1 cellular context compared by ENCODE assay signal in genomic region chr6:63565058-63565726, GRCh38.
TF ChIP-seq lines count a peak whose summit lies in the region.

No MANE protein-coding gene starts in this region.

TF ChIP-seq in HepG2, 621 proteins besides CTCF, POLR2A, EP300 and RAD21 (continued from another document and continues in another):
- TF ChIP-seq PPARG (CRISPR knock-in tag; conservative IDR thresholded peaks at IDR 0.05): peak; percentile 82
- TF ChIP-seq ZFP41 (CRISPR knock-in tag; IDR thresholded peaks at IDR 0.05; ENCODE audit: borderline replicate concordance): no peak
- TF ChIP-seq ZNF501 (CRISPR knock-in tag; IDR thresholded peaks at IDR 0.05): no peak
- no peak for TF ChIP-seq ZNF597 (CRISPR knock-in tag; IDR thresholded peaks at IDR 0.05)
- TF ChIP-seq TBL1XR1 (IDR thresholded peaks at IDR 0.05; ENCODE audit: borderline replicate concordance, low read length, partially characterized antibody): peak; percentile 66
- no peak for TF ChIP-seq NONO (IDR thresholded peaks at IDR 0.05)
- TF ChIP-seq NONO (CRISPR knock-in tag; conservative IDR thresholded peaks at IDR 0.05): no peak
- TF ChIP-seq ZEB1 (IDR thresholded peaks at IDR 0.05; ENCODE audit: insufficient replicate concordance, low read depth): no peak
- TF ChIP-seq SALL2 (CRISPR knock-in tag; IDR thresholded peaks at IDR 0.05): no peak
- TF ChIP-seq NFE2L2 (IDR thresholded peaks at IDR 0.05; ENCODE audit: low read length): peak; percentile 19; the same call in 1 of the 2 replicates
- TF ChIP-seq THAP8 (CRISPR knock-in tag; IDR thresholded peaks at IDR 0.05; ENCODE audit: borderline replicate concordance): no peak
- TF ChIP-seq ATF7-NPFF (CRISPR knock-in tag; IDR thresholded peaks at IDR 0.05; ENCODE audit: low read depth): no peak
- peak; percentile 72 for TF ChIP-seq PHF21A (CRISPR knock-in tag; IDR thresholded peaks at IDR 0.05)
- TF ChIP-seq IRX3 (CRISPR knock-in tag; IDR thresholded peaks at IDR 0.05; ENCODE audit: borderline replicate concordance, low read depth): no peak
- TF ChIP-seq NFKBIZ (CRISPR knock-in tag; IDR thresholded peaks at IDR 0.05): no peak
- TF ChIP-seq SIX4 (CRISPR knock-in tag; IDR thresholded peaks at IDR 0.05): no peak; the same call in 1 of the 2 replicates
- TF ChIP-seq MXD1 (CRISPR knock-in tag; IDR thresholded peaks at IDR 0.05): no peak
- TF ChIP-seq TGIF2 (CRISPR knock-in tag; IDR thresholded peaks at IDR 0.05): no peak
- TF ChIP-seq ZNF83 (CRISPR knock-in tag; IDR thresholded peaks at IDR 0.05; ENCODE audit: borderline replicate concordance): no peak
- TF ChIP-seq RARG (CRISPR knock-in tag; IDR thresholded peaks at IDR 0.05; ENCODE audit: low read depth): no peak
- TF ChIP-seq CHCHD3 (CRISPR knock-in tag; IDR thresholded peaks at IDR 0.05): no peak
- no peak for TF ChIP-seq ZBTB33 (CRISPR knock-in tag; IDR thresholded peaks at IDR 0.05)
- TF ChIP-seq ZNF792 (CRISPR knock-in tag; IDR thresholded peaks at IDR 0.05): no peak
- no peak for TF ChIP-seq GFI1 (CRISPR knock-in tag; IDR thresholded peaks at IDR 0.05; ENCODE audit: borderline replicate concordance)
- no peak for TF ChIP-seq E2F5 (CRISPR knock-in tag; conservative IDR thresholded peaks at IDR 0.05)
- no peak for TF ChIP-seq ZSCAN20 (CRISPR knock-in tag; IDR thresholded peaks at IDR 0.05; ENCODE audit: borderline replicate concordance)
- TF ChIP-seq MED8 (CRISPR knock-in tag; IDR thresholded peaks at IDR 0.05; ENCODE audit: insufficient replicate concordance): no peak
- TF ChIP-seq TRIM24 (CRISPR knock-in tag; IDR thresholded peaks at IDR 0.05): no peak
- TF ChIP-seq MTA1 (CRISPR knock-in tag; IDR thresholded peaks at IDR 0.05; ENCODE audit: borderline replicate concordance): no peak
- peak; percentile 70; the same call in 1 of the 2 replicates for TF ChIP-seq SIX1 (CRISPR knock-in tag; IDR thresholded peaks at IDR 0.05; ENCODE audit: borderline replicate concordance)
- peak; percentile 99 for TF ChIP-seq HNF4A (CRISPR knock-in tag; IDR thresholded peaks at IDR 0.05)
- TF ChIP-seq ZHX1 (CRISPR knock-in tag; IDR thresholded peaks at IDR 0.05; ENCODE audit: low read depth): no peak
- TF ChIP-seq ZNF234 (CRISPR knock-in tag; conservative IDR thresholded peaks at IDR 0.05): no peak
- TF ChIP-seq HNRNPL (IDR thresholded peaks at IDR 0.05; ENCODE audit: low read depth, low read length): no peak
- TF ChIP-seq NFIC (IDR thresholded peaks at IDR 0.05; ENCODE audit: low read length): peak; percentile 87; the same call in 1 of the 2 replicates
- no peak for TF ChIP-seq ZNF746 (CRISPR knock-in tag; IDR thresholded peaks at IDR 0.05)
- TF ChIP-seq ZNF670 (CRISPR knock-in tag; IDR thresholded peaks at IDR 0.05; ENCODE audit: borderline replicate concordance): no peak; the same call in 1 of the 2 replicates
- no peak for TF ChIP-seq GLMP (CRISPR knock-in tag; IDR thresholded peaks at IDR 0.05; ENCODE audit: borderline replicate concordance)
- TF ChIP-seq MTF1 (CRISPR knock-in tag; IDR thresholded peaks at IDR 0.05): no peak
- no peak for TF ChIP-seq SMAD1 (CRISPR knock-in tag; IDR thresholded peaks at IDR 0.05; ENCODE audit: borderline replicate concordance, low read depth)
- peak; percentile 91 for TF ChIP-seq FOXO1 (CRISPR knock-in tag; IDR thresholded peaks at IDR 0.05)
- TF ChIP-seq ARNT (IDR thresholded peaks at IDR 0.05): no peak
- peak; percentile 72; the same call in 1 of the 2 replicates for TF ChIP-seq DPF2 (CRISPR knock-in tag; IDR thresholded peaks at IDR 0.05; ENCODE audit: borderline replicate concordance, low read depth)
- TF ChIP-seq ZNF382 (CRISPR knock-in tag; IDR thresholded peaks at IDR 0.05; ENCODE audit: borderline replicate concordance): no peak
- TF ChIP-seq GPN1 (CRISPR knock-in tag; IDR thresholded peaks at IDR 0.05; ENCODE audit: borderline replicate concordance): no peak
- TF ChIP-seq TERF1 (CRISPR knock-in tag; IDR thresholded peaks at IDR 0.05): no peak
- no peak for TF ChIP-seq NFE2L1 (CRISPR knock-in tag; IDR thresholded peaks at IDR 0.05; ENCODE audit: borderline replicate concordance)
- TF ChIP-seq HMG20B (CRISPR knock-in tag; conservative IDR thresholded peaks at IDR 0.05): no peak; the same call in 1 of the 2 replicates
- TF ChIP-seq ZNF326 (CRISPR knock-in tag; IDR thresholded peaks at IDR 0.05; ENCODE audit: borderline replicate concordance): no peak
- TF ChIP-seq ZNF567 (CRISPR knock-in tag; IDR thresholded peaks at IDR 0.05; ENCODE audit: borderline replicate concordance): no peak
- TF ChIP-seq GTF3A (CRISPR knock-in tag; conservative IDR thresholded peaks at IDR 0.05): no peak
- no peak for TF ChIP-seq SNAPC4 (CRISPR knock-in tag; IDR thresholded peaks at IDR 0.05)
- TF ChIP-seq ZSCAN21 (CRISPR knock-in tag; IDR thresholded peaks at IDR 0.05; ENCODE audit: borderline replicate concordance): no peak
- no peak for TF ChIP-seq CBFB (CRISPR knock-in tag; IDR thresholded peaks at IDR 0.05)
- TF ChIP-seq IKZF4 (CRISPR knock-in tag; IDR thresholded peaks at IDR 0.05; ENCODE audit: borderline replicate concordance, low read depth, not compliant biosample characterization): no peak
- TF ChIP-seq ZNF496 (CRISPR knock-in tag; IDR thresholded peaks at IDR 0.05; ENCODE audit: insufficient replicate concordance): no peak
- TF ChIP-seq ZNF660 (CRISPR knock-in tag; IDR thresholded peaks at IDR 0.05; ENCODE audit: borderline replicate concordance, low read depth): no peak
- TF ChIP-seq AGO2 (optimal IDR thresholded peaks at IDR 0.05; ENCODE audit: low read depth, low read length): no peak
- no peak for TF ChIP-seq NFE2 (CRISPR knock-in tag; IDR thresholded peaks at IDR 0.05)
- no peak for TF ChIP-seq ARID2 (CRISPR knock-in tag; IDR thresholded peaks at IDR 0.05; ENCODE audit: borderline replicate concordance)
- TF ChIP-seq ZNF879 (CRISPR knock-in tag; IDR thresholded peaks at IDR 0.05): no peak
- peak; percentile 41; the same call in 1 of the 2 replicates for TF ChIP-seq ARNTL (CRISPR knock-in tag; IDR thresholded peaks at IDR 0.05)
- no peak for TF ChIP-seq ZNF17 (CRISPR knock-in tag; IDR thresholded peaks at IDR 0.05)
